25 cellular contexts compared by ENCODE assay signal in the genomic region with DNA sequence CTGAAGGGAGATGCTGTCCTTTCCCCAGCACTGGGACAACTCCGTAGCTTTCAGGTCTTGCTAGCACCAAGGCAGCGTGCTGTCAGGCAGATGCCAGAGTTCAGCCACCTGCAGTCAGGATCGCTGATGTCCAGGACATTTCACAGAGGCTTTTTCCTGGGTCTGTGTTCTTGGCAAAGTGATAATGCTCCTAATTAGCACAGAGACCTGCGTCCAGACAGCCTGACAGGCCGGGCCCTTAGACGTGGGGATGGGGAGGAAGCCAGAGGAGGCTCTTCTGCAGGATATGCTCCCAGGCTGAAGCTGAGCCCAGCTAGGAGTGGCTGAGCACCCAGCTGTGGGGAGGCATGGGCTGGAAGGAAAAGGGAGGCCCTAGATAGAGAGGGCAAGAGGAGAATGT.
"Had no signal": no experiment of that assay in that cellular context is flagged by ENCODE, and none has a peak within 500 bp of the region (broad histone marks: within the 10 kb centered on the region; RNA-seq: fewer than 3 reads in every experiment).

No MANE protein-coding gene starts in this region.

- H3K27ac ChIP-seq: ascending aorta, brain microvascular endothelial cell, lower lobe of right lung, upper lobe of left lung, VCaP had no signal

- H3K4me1 Mint-ChIP-seq: activated CD4-positive, alpha-beta T cell treated with anti-CD3 and anti-CD28 coated beads, Interleukin-2, amount 10 ng/mL, durations not matched to agents 7 days and 5 days; activated CD8-positive, alpha-beta memory T cell treated with anti-CD3 and anti-CD28 coated beads, Interleukin-2, amount 10 ng/mL, durations not matched to agents 7 days and 5 days; central memory CD8-positive, alpha-beta T cell; naive thymus-derived CD4-positive, alpha-beta T cell; neural crest cell had no signal

- H3K4me3 ChIP-seq: adrenal gland, ascending aorta, lower lobe of right lung, upper lobe of left lung had no signal

- ATAC-seq: activated CD8-positive, alpha-beta memory T cell treated with anti-CD3 and anti-CD28 coated beads, Interleukin-2, amount 10 ng/mL, durations not matched to agents 7 days and 5 days; activated CD8-positive, alpha-beta T cell treated with anti-CD3 and anti-CD28 coated beads for 36 hours; activated naive CD4-positive, alpha-beta T cell treated with anti-CD3 and anti-CD28 coated beads, Interleukin-2, amount 50 U/mL, for 72 hours; lower lobe of right lung; naive thymus-derived CD4-positive, alpha-beta T cell; sciatic nerve had no signal

- H3K9me3 ChIP-seq: adrenal gland, ascending aorta, lower lobe of right lung, upper lobe of left lung had no signal

- H3K9me3 Mint-ChIP-seq: activated CD4-positive, alpha-beta T cell treated with anti-CD3 and anti-CD28 coated beads, Interleukin-2, amount 10 ng/mL, durations not matched to agents 7 days and 5 days; activated CD8-positive, alpha-beta T cell treated with anti-CD3 and anti-CD28 coated beads for 36 hours; activated naive CD4-positive, alpha-beta T cell treated with anti-CD3 and anti-CD28 coated beads, Interleukin-2, amount 50 U/mL, for 72 hours; central memory CD8-positive, alpha-beta T cell; neural crest cell had no signal

- H3K36me3 Mint-ChIP-seq: activated CD8-positive, alpha-beta memory T cell treated with anti-CD3 and anti-CD28 coated beads, Interleukin-2, amount 10 ng/mL, durations not matched to agents 7 days and 5 days; activated naive CD4-positive, alpha-beta T cell treated with anti-CD3 and anti-CD28 coated beads, Interleukin-2, amount 50 U/mL, for 72 hours had no signal

- H3K4me1 ChIP-seq: adrenal gland, ascending aorta, lower lobe of right lung, upper lobe of left lung had no signal

- H3K36me3 ChIP-seq: adrenal gland, ascending aorta, brain microvascular endothelial cell, lower lobe of right lung, upper lobe of left lung had no signal

- H3K27me3 ChIP-seq: adrenal gland, ascending aorta, brain microvascular endothelial cell, upper lobe of left lung had no signal

- H3K27ac Mint-ChIP-seq: activated CD4-positive, alpha-beta T cell treated with anti-CD3 and anti-CD28 coated beads, Interleukin-2, amount 10 ng/mL, durations not matched to agents 7 days and 5 days; activated CD8-positive, alpha-beta memory T cell treated with anti-CD3 and anti-CD28 coated beads, Interleukin-2, amount 10 ng/mL, durations not matched to agents 7 days and 5 days; activated CD8-positive, alpha-beta T cell treated with anti-CD3 and anti-CD28 coated beads for 36 hours; activated naive CD4-positive, alpha-beta T cell treated with anti-CD3 and anti-CD28 coated beads, Interleukin-2, amount 50 U/mL, for 72 hours; naive thymus-derived CD4-positive, alpha-beta T cell had no signal

- H3K4me3 Mint-ChIP-seq: activated CD4-positive, alpha-beta T cell treated with anti-CD3 and anti-CD28 coated beads, Interleukin-2, amount 10 ng/mL, durations not matched to agents 7 days and 5 days; activated CD8-positive, alpha-beta memory T cell treated with anti-CD3 and anti-CD28 coated beads, Interleukin-2, amount 10 ng/mL, durations not matched to agents 7 days and 5 days; activated CD8-positive, alpha-beta T cell treated with anti-CD3 and anti-CD28 coated beads for 36 hours; central memory CD8-positive, alpha-beta T cell; naive thymus-derived CD4-positive, alpha-beta T cell; neural crest cell had no signal

- H3K27me3 Mint-ChIP-seq: activated CD8-positive, alpha-beta memory T cell treated with anti-CD3 and anti-CD28 coated beads, Interleukin-2, amount 10 ng/mL, durations not matched to agents 7 days and 5 days had no signal

- DNase-seq: activated CD4-positive, alpha-beta T cell treated with anti-CD3 and anti-CD28 coated beads, Interleukin-2, amount 10 ng/mL, durations not matched to agents 7 days and 5 days; activated CD4-positive, CD25-positive, alpha-beta regulatory T cell treated with anti-CD3 and anti-CD28 coated beads, Interleukin-2, amount 50 U/mL, for 72 hours; activated CD8-positive, alpha-beta memory T cell treated with anti-CD3 and anti-CD28 coated beads, Interleukin-2, amount 10 ng/mL, durations not matched to agents 7 days and 5 days; activated CD8-positive, alpha-beta T cell treated with anti-CD3 and anti-CD28 coated beads for 36 hours; activated effector memory CD4-positive, alpha-beta T cell treated with anti-CD3 and anti-CD28 coated beads, Interleukin-2, amount 50 U/mL, for 16 hours; activated T-cell treated with anti-CD3 and anti-CD28 coated beads for 4 hours; brain microvascular endothelial cell; effector memory CD4-positive, alpha-beta T cell; foreskin melanocyte; hippocampal formation; lower lobe of right lung; naive thymus-derived CD4-positive, alpha-beta T cell; occipital lobe; small intestine; stimulated activated CD4-positive, alpha-beta T cell treated with anti-CD3 and anti-CD28 coated beads, Interleukin-15, amount 100 ng/mL, for 24 hours; stimulated activated naive CD4-positive, alpha-beta T cell treated with Interleukin-2 at 50 U/mL for 16 hours; T-helper 2 cell; upper lobe of left lung had no signal
